Comparison of ENCODE assay signal across 11 cellular contexts in the genomic region with DNA sequence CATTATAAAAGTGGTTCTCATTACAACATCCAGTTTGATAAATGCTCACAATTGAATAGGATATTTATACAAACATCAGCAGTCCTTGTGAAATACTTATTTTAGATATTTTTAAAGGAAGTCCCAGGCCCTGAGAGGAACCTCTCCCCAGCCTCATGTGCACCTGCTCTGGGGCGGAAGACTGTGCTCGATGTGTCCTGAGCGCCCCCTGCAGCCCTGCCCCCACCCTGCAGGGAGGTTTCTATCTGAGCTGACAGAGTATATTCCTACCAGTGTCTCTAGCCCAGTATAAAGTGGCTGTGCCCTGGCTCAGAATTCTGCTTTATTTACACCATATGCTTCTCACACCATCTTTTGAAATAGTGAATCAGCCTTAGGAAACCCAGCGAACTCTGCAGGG.
DNase-seq lines count a peak whose midpoint lies in the region; ATAC-seq, FAIRE-seq and TF ChIP-seq lines count a peak whose summit lies in the region.
"Had no signal": no experiment of that assay in that cellular context is flagged by ENCODE, and none has a peak within 500 bp of the region (broad histone marks: within the 10 kb centered on the region; RNA-seq: fewer than 3 reads in every experiment).

No MANE protein-coding gene starts in this region.

- H3K27me3 ChIP-seq in WERI-Rb-1 (ENCODE audit: insufficient read depth, low read depth, severe bottlenecking) (peaks cover 55% of the 10 kb centered on the region), neutrophil (no peaks in the 10 kb centered on the region)

- H3K4me1 ChIP-seq in neutrophil (ENCODE audit: control insufficient read depth in 1 of 2, insufficient read depth in 1 of 2, low read depth in 1 of 2, low read length in 1 of 2), result peaks cover 22 to 38% of the 10 kb centered on the region in 2 experiments

- no peak overlapping the region for H3K4me3 ChIP-seq in WERI-Rb-1 (ENCODE audit: low read depth, low read length)
- H3K4me3 ChIP-seq in neutrophil (ENCODE audit: low read depth in 1 of 2, low read length in 1 of 2), result no peak overlapping the region

- DNase-seq in DMS53 (lab: John Stamatoyannopoulos, UW) (peak; percentile 36), DMS53 treated with DMSO at 0.1 percent for 48 hours (lab: John Stamatoyannopoulos, UW; ENCODE audit: unreplicated experiment) (no peak), WERI-Rb-1 (peak; percentile 43), cerebellar cortex (ENCODE audit: low spot score) (no peak), urothelium cell line (ENCODE audit: low spot score) (no peak), DMS79 treated with DMSO at 0.1 percent for 48 hours (lab: John Stamatoyannopoulos, UW) (no peak)
- DNase-seq: SIG-M5 had no signal

- peak; percentile 48 for ATAC-seq in HG03175 (IDR thresholded peaks at IDR 0.05; ENCODE audit: unreplicated experiment)

- H3K9me3 ChIP-seq in WERI-Rb-1 (ENCODE audit: severe bottlenecking), result no peaks in the 10 kb centered on the region
- no peaks in the 10 kb centered on the region for H3K9me3 ChIP-seq in neutrophil

- H3K27ac ChIP-seq in WERI-Rb-1, result no peak overlapping the region
- no peak overlapping the region for H3K27ac ChIP-seq in neutrophil

- no peak for FAIRE-seq in urothelium cell line (lab: Jason Lieb, UNC)
- FAIRE-seq: A204.1, H1 had no signal

- TF ChIP-seq CTCF in WERI-Rb-1 (IDR thresholded peaks at IDR 0.05; ENCODE audit: low read depth, low read length) (peak; percentile 53), neutrophil (IDR thresholded peaks at IDR 0.05) (peak; percentile 46)

- no peaks in the 10 kb centered on the region for H3K36me3 ChIP-seq in WERI-Rb-1
- no peaks in the 10 kb centered on the region for H3K36me3 ChIP-seq in neutrophil

Comparison
In these comparisons a context has a peak if more than half of its experiments do, and no peak if none do; other contexts are left out.
1. DNase-seq: peak in DMS53 (single experiment) and WERI-Rb-1 (single experiment); none in DMS53 treated with DMSO at 0.1 percent for 48 hours (single experiment), cerebellar cortex (single experiment), urothelium cell line (single experiment) and DMS79 treated with DMSO at 0.1 percent for 48 hours (single experiment).